ENCODE assay signal across 1 cellular context in the genomic region with DNA sequence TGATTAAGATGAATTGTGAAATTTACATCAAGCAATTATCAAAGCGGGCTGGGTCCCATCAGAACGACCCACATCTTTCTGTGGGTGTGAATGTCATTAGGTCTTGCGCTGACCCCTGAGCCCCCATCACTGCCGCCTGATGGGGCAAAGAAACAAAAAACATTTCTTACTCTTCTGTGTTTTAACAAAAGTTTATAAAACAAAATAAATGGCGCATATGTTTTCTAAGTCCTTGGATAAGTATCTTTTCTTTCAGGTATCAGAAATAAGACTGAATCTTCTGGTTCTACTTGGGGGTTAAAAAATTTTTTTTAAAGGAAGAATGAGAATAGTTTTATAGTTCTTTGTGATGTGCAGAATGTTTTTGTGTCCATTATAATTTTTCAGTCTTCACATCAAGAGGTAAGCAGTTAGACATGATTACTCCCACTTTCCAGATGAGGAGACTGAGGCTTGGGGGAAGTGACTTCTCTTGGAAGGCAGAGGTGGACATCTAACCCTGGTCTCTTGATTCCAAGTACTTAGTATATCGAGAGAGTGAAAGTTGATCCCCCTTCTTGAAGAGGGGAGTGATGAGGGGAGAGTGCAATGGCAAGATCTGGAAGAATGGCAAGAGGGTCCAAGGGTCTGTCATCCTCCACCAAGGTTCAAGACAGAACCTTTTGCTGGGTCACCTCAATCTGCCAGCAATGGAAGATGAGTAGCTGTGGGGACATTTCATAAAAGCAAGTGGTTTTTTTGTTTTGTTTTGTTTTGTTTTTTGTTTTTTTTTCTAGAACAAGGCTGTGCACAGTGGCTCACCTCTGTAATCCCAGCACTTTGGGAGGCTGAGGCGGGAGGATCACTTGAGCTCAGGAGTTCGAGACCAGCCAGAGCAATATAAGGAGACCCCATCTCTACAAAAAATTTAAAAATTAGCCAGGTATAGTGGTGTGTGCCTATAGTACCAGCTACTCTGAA.
TF ChIP-seq lines count a peak whose summit lies in the region.

No MANE protein-coding gene starts in this region.

TF ChIP-seq in K562, 482 proteins besides CTCF, POLR2A, EP300 and RAD21:
- TF ChIP-seq EWSR1 (IDR thresholded peaks at IDR 0.05; ENCODE audit: borderline replicate concordance, low read depth, partially characterized antibody) = no peak
- TF ChIP-seq HEY1 (CRISPR knock-in tag; IDR thresholded peaks at IDR 0.05; ENCODE audit: borderline replicate concordance) = no peak
- no peak for TF ChIP-seq ETV1 (tag; conservative IDR thresholded peaks at IDR 0.05; ENCODE audit: low read depth)
- no peak for TF ChIP-seq PTTG1 (tag; IDR thresholded peaks at IDR 0.05; ENCODE audit: low read depth)
- no peak for TF ChIP-seq NCOR1 (IDR thresholded peaks at IDR 0.05)
- no peak for TF ChIP-seq LEF1 (IDR thresholded peaks at IDR 0.05)
- no peak for TF ChIP-seq NR0B1 (IDR thresholded peaks at IDR 0.05; ENCODE audit: partially characterized antibody)
- TF ChIP-seq MAFK (IDR thresholded peaks at IDR 0.05; ENCODE audit: low read length) = no peak
- TF ChIP-seq BCOR (IDR thresholded peaks at IDR 0.05) = peak; percentile 47; the same call in 1 of the 2 replicates
- no peak for TF ChIP-seq ZNF212 (CRISPR knock-in tag; IDR thresholded peaks at IDR 0.05)
- no peak for TF ChIP-seq FOXA1 (IDR thresholded peaks at IDR 0.05; ENCODE audit: borderline replicate concordance)
- TF ChIP-seq, protein P1, sequence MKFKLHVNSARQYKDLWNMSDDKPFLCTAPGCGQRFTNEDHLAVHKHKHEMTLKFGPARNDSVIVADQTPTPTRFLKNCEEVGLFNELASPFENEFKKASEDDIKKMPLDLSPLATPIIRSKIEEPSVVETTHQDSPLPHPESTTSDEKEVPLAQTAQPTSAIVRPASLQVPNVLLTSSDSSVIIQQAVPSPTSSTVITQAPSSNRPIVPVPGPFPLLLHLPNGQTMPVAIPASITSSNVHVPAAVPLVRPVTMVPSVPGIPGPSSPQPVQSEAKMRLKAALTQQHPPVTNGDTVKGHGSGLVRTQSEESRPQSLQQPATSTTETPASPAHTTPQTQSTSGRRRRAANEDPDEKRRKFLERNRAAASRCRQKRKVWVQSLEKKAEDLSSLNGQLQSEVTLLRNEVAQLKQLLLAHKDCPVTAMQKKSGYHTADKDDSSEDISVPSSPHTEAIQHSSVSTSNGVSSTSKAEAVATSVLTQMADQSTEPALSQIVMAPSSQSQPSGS (CRISPR knock-in tag; IDR thresholded peaks at IDR 0.05) = no peak
- no peak for TF ChIP-seq SOX6 (IDR thresholded peaks at IDR 0.05)
- no peak for TF ChIP-seq DPF2 (IDR thresholded peaks at IDR 0.05)
- peak; percentile 74 for TF ChIP-seq RBM25 (IDR thresholded peaks at IDR 0.05; ENCODE audit: low read depth, low read length, severe bottlenecking)
- no peak for TF ChIP-seq HLTF (IDR thresholded peaks at IDR 0.05)
TF ChIP-seq in K562: peak in this region for 2.
